ENCODE assay signal across 19 cellular contexts in genomic region chr3:162984752-162985151, GRCh38.
DNase-seq lines count a peak whose midpoint lies in the region; ATAC-seq, FAIRE-seq and TF ChIP-seq lines count a peak whose summit lies in the region.
"Had no signal": no experiment of that assay in that cellular context is flagged by ENCODE, and none has a peak within 500 bp of the region (broad histone marks: within the 10 kb centered on the region; RNA-seq: fewer than 3 reads in every experiment).

No MANE protein-coding gene starts in this region.

- H2AFZ ChIP-seq in PC-3 (ENCODE audit: low read length) (peak overlapping the region; percentile 24), H1 (ENCODE audit: low read length) (peak overlapping the region; percentile 67; the same call in 1 of the 2 replicates), neuronal stem cell (ENCODE audit: low read length) (peak overlapping the region; percentile 54)

- H3K23me2 ChIP-seq in H1 (ENCODE audit: low read depth, low read length), result no peaks in the 10 kb centered on the region

- H3K27me3 Mint-ChIP-seq in endothelial cell (ENCODE audit: unreplicated experiment), result no peaks in the 10 kb centered on the region
- H3K27me3 Mint-ChIP-seq: CD8-positive, alpha-beta memory T cell; T-helper 17 cell had no signal

- no peak overlapping the region for H2BK12ac ChIP-seq in H1 (ENCODE audit: low read depth, low read length)
- H2BK12ac ChIP-seq in neuronal stem cell (ENCODE audit: low read length), result no peak overlapping the region

- H3K27me3 ChIP-seq in PC-3 (ENCODE audit: low read length) (no peaks in the 10 kb centered on the region), H1 (replicated peaks in 1 of 4; ENCODE audit: control insufficient read depth in 3 of 4, extremely low read depth in 1 of 4, insufficient read depth in 3 of 4, low read length in 3 of 4) (no peaks in the 10 kb centered on the region), neuronal stem cell (ENCODE audit: control insufficient read depth in 3 of 3, insufficient read depth in 3 of 3, low read depth in 1 of 3, low read length in 3 of 3) (no peaks in the 10 kb centered on the region)
- H3K27me3 ChIP-seq: BLaER1 had no signal

- H2BK5ac ChIP-seq in H1 (ENCODE audit: low read depth, low read length) (no peak overlapping the region), neuronal stem cell (ENCODE audit: low read length) (no peak overlapping the region)

- POLR2A ChIA-PET in PC-3 (lab: Charles Lee; ENCODE audit: unreplicated experiment), result no interaction called here
- POLR2A ChIA-PET in H1 (lab: Charles Lee; ENCODE audit: partially characterized antibody), result no interaction called here

- H3K4ac ChIP-seq in H1 (replicated peaks; ENCODE audit: insufficient read length, low read depth, low read length), result no peak overlapping the region
- H3K4ac ChIP-seq in neuronal stem cell (ENCODE audit: low read length), result no peak overlapping the region

- H3K9ac ChIP-seq in PC-3 (ENCODE audit: low read length) (no peak overlapping the region), H1 (replicated peaks in 1 of 4; ENCODE audit: extremely low read depth in 1 of 4, low read depth in 3 of 4, low read length in 3 of 4) (no peak overlapping the region; a peak in 1 of 7 replicates), neuronal stem cell (ENCODE audit: low read depth, low read length, poor library complexity) (no peak overlapping the region)
- H3K9ac ChIP-seq: BLaER1 had no signal

- no peak overlapping the region for H3K4me3 ChIP-seq in PC-3 (ENCODE audit: low read length)
- H3K4me3 ChIP-seq in H1 (ENCODE audit: extremely low read depth in 1 of 4, insufficient read depth in 2 of 4, low read depth in 3 of 4, low read length in 4 of 4), result no peak overlapping the region
- H3K4me3 ChIP-seq in neuronal stem cell (ENCODE audit: low read length in 2 of 2), result no peak overlapping the region
- H3K4me3 ChIP-seq: BLaER1 had no signal

- H4K8ac ChIP-seq in H1 (ENCODE audit: extremely low read depth, insufficient read depth, low read length) (no peak overlapping the region), neuronal stem cell (ENCODE audit: low read depth, low read length) (no peak overlapping the region)

- H3F3A ChIP-seq in PC-3 (ENCODE audit: low read length, unreplicated experiment), result no peaks in the 10 kb centered on the region

- H3K36me3 Mint-ChIP-seq in endothelial cell (ENCODE audit: low read depth, unreplicated experiment), result no peaks in the 10 kb centered on the region
- H3K36me3 Mint-ChIP-seq: CD8-positive, alpha-beta memory T cell had no signal

- H3K27ac Mint-ChIP-seq in endothelial cell (ENCODE audit: unreplicated experiment), result no peak overlapping the region
- H3K27ac Mint-ChIP-seq: T-helper 17 cell had no signal

- H3K4me1 Mint-ChIP-seq in endothelial cell (ENCODE audit: unreplicated experiment), result no peaks in the 10 kb centered on the region
- H3K4me1 Mint-ChIP-seq: CD8-positive, alpha-beta memory T cell; T-helper 17 cell had no signal

- H3K79me1 ChIP-seq in H1 (ENCODE audit: low read depth, low read length) (no peaks in the 10 kb centered on the region), neuronal stem cell (ENCODE audit: low read depth, low read length) (no peaks in the 10 kb centered on the region)

- no peak for TF ChIP-seq RAD21 in H1 (IDR thresholded peaks at IDR 0.05 in 1 of 2, conservative IDR thresholded peaks at IDR 0.05 in 1 of 2; ENCODE audit: low read depth in 2 of 2, low read length in 2 of 2)

- intact Hi-C loops in PC-3 (cut with micrococcal nuclease), result no loop called here

- H3K27ac ChIP-seq in PC-3 (ENCODE audit: low read length), result no peak overlapping the region
- H3K27ac ChIP-seq in H1 (ENCODE audit: low read depth, low read length), result no peak overlapping the region
- no peak overlapping the region for H3K27ac ChIP-seq in neuronal stem cell (replicated peaks; ENCODE audit: low read length)
- H3K27ac ChIP-seq: BLaER1 had no signal

- ATAC-seq in PC-3 (no peak), HG02884 (IDR thresholded peaks at IDR 0.05; ENCODE audit: unreplicated experiment) (no peak), HG02852 (IDR thresholded peaks at IDR 0.05; ENCODE audit: unreplicated experiment) (no peak)
- ATAC-seq: Right ventricle myocardium inferior, SK-N-SH treated with all-trans-retinoic acid at 6 μM for 48 hours, T-helper 17 cell had no signal

- H3K9me3 ChIP-seq in PC-3 (ENCODE audit: low read length), result no peaks in the 10 kb centered on the region
- H3K9me3 ChIP-seq in H1 (ENCODE audit: insufficient read depth in 2 of 2, low read depth in 1 of 2, low read length in 1 of 2), result peaks cover 0 to 7% of the 10 kb centered on the region in 2 experiments; a peak in 2 of 4 replicates
- H3K9me3 ChIP-seq in neuronal stem cell (replicated peaks in 1 of 2; ENCODE audit: control insufficient read depth in 2 of 2, insufficient read depth in 1 of 2, low read depth in 1 of 2, low read length in 2 of 2), result no peaks in the 10 kb centered on the region
- H3K9me3 ChIP-seq: BLaER1 had no signal

- FAIRE-seq in H1 (lab: Jason Lieb, UNC), result no peak
- FAIRE-seq: GM19239 had no signal

- H3K18ac ChIP-seq in H1 (ENCODE audit: extremely low read depth, low read length) (no peak overlapping the region), neuronal stem cell (ENCODE audit: low read length) (no peak overlapping the region)

- CTCF ChIA-PET in PC-3 (lab: Charles Lee) (no interaction called here), H1 (lab: Charles Lee; ENCODE audit: partially characterized antibody) (interaction anchor here (1.5 kb wide), 1 partner anchor 14 kb away, joined by 3 read pairs; no protein-coding TSS in a partner anchor)

- H3K4me2 ChIP-seq in PC-3 (ENCODE audit: low read length) (no peak overlapping the region), H1 (ENCODE audit: insufficient read depth in 1 of 2, low read depth in 2 of 2, low read length in 2 of 2) (no peak overlapping the region), neuronal stem cell (ENCODE audit: insufficient read depth, low read length, poor library complexity, severe bottlenecking) (no peak overlapping the region)
- H3K4me2 ChIP-seq: BLaER1 had no signal

- 66% methylated on average over 4 of the region's 4 CpGs; no CpG with 5 or more reads in 1 of the 2 experiments for WGBS in H1 (ENCODE audit: extremely low coverage in 1 of 2, insufficient coverage in 1 of 2, insufficient read length in 1 of 2, insufficient replicate concordance in 2 of 2, low coverage in 1 of 2, low lambda C conversion rate in 2 of 2, missing lambda C conversion rate in 1 of 2), 2 experiments
- no CpG with 5 or more reads among the region's 4 CpGs for WGBS in neuronal stem cell (ENCODE audit: extremely low coverage in 2 of 2, insufficient read length in 2 of 2, insufficient replicate concordance in 1 of 2), 2 donors

- DNase-seq in H4 (ENCODE audit: low spot score), result peak; percentile 35
- no peak for DNase-seq in PC-3
- no peak for DNase-seq in H1 (ENCODE audit: low read depth in 1 of 2, low spot score in 2 of 2)
- DNase-seq in neuronal stem cell (ENCODE audit: low spot score), result no peak
- no peak for DNase-seq in endothelial cell (ENCODE audit: low spot score)
- DNase-seq: IMR-90; Kasumi-1; NCI-H1417; NCI-H2029; NCI-H524; NK-92 treated with Interleukin-12 subunit alpha and Interleukin-12 subunit beta, amount 100 ng/mL, for 24 hours; T-helper 17 cell had no signal

- H3K56ac ChIP-seq in H1 (replicated peaks; ENCODE audit: insufficient read length, low read depth, low read length), result no peak overlapping the region

- H4K5ac ChIP-seq in H1 (ENCODE audit: insufficient read length, low read depth, low read length), result no peak overlapping the region

- H2BK120ac ChIP-seq in H1 (replicated peaks; ENCODE audit: low read depth, low read length) (no peak overlapping the region), neuronal stem cell (ENCODE audit: low read depth, low read length) (no peak overlapping the region)

- H4K20me1 ChIP-seq in PC-3 (ENCODE audit: low read length), result no peaks in the 10 kb centered on the region
- H4K20me1 ChIP-seq in H1 (replicated peaks in 1 of 2; ENCODE audit: control insufficient read depth in 1 of 2, insufficient read depth in 2 of 2, low read length in 2 of 2), result no peaks in the 10 kb centered on the region
- H4K20me1 ChIP-seq: BLaER1 had no signal

- H3K23ac ChIP-seq in H1 (ENCODE audit: insufficient read length), result no peak overlapping the region
- H3K23ac ChIP-seq in neuronal stem cell (ENCODE audit: low read depth, low read length, poor library complexity), result no peak overlapping the region

- H2AK5ac ChIP-seq in H1 (ENCODE audit: low read depth, low read length), result no peak overlapping the region
- no peak overlapping the region for H2AK5ac ChIP-seq in neuronal stem cell (ENCODE audit: low read depth, low read length)

- BruUV-seq in PC-3 (replicated peaks; lab: Mats Ljungman, UMichigan), result no TSS peak

- H4K91ac ChIP-seq in H1 (replicated peaks; ENCODE audit: insufficient read length, low read length) (no peak overlapping the region), neuronal stem cell (ENCODE audit: low read depth, low read length, poor library complexity) (no peak overlapping the region)

- TF ChIP-seq CTCF in PC-3 (conservative IDR thresholded peaks at IDR 0.05; ENCODE audit: low read depth, low read length) (no peak), H1 (IDR thresholded peaks at IDR 0.05; ENCODE audit: control extremely low read depth in 1 of 3, insufficient read depth in 1 of 3, low read depth in 1 of 3, low read length in 3 of 3) (no peak), endothelial cell (IDR thresholded peaks at IDR 0.05; ENCODE audit: unreplicated experiment) (no peak)

- H3K79me2 ChIP-seq in PC-3 (ENCODE audit: low read length) (no peaks in the 10 kb centered on the region), H1 (ENCODE audit: control insufficient read depth in 1 of 2, insufficient read depth in 2 of 2, low read length in 2 of 2) (no peaks in the 10 kb centered on the region)

- H3K14ac ChIP-seq in H1 (ENCODE audit: insufficient read length) (no peak overlapping the region), neuronal stem cell (ENCODE audit: low read length) (no peak overlapping the region)

- no peak for TF ChIP-seq POLR2A in H1 (IDR thresholded peaks at IDR 0.05; ENCODE audit: control extremely low read depth in 1 of 2, low read depth in 2 of 2, low read length in 2 of 2)

- no peaks in the 10 kb centered on the region for H3K9me3 Mint-ChIP-seq in endothelial cell (ENCODE audit: unreplicated experiment)

- H3K4me3 Mint-ChIP-seq in endothelial cell (ENCODE audit: unreplicated experiment), result no peak overlapping the region
- H3K4me3 Mint-ChIP-seq: CD8-positive, alpha-beta memory T cell; T-helper 17 cell had no signal

- no peaks in the 10 kb centered on the region for H3K9me2 ChIP-seq in PC-3 (replicated peaks; ENCODE audit: low read length)

- no peaks in the 10 kb centered on the region for H3K4me1 ChIP-seq in PC-3 (ENCODE audit: insufficient read depth, low read length)
- H3K4me1 ChIP-seq in H1 (replicated peaks in 1 of 4; ENCODE audit: control insufficient read depth in 3 of 4, insufficient read depth in 4 of 4, low read length in 3 of 4), result no peaks in the 10 kb centered on the region
- H3K4me1 ChIP-seq in neuronal stem cell (ENCODE audit: control insufficient read depth in 2 of 2, insufficient read depth in 1 of 2, low read depth in 1 of 2, low read length in 2 of 2), result no peaks in the 10 kb centered on the region
- H3K4me1 ChIP-seq: BLaER1 had no signal

- H2BK15ac ChIP-seq in H1 (ENCODE audit: low read length), result no peak overlapping the region
- no peak overlapping the region for H2BK15ac ChIP-seq in neuronal stem cell (ENCODE audit: low read length)

- no peak overlapping the region; the same call in 1 of the 2 replicates for H2BK20ac ChIP-seq in H1 (ENCODE audit: low read length)

- no peaks in the 10 kb centered on the region for H3K36me3 ChIP-seq in PC-3 (ENCODE audit: low read depth, low read length)
- peaks cover 0 to 6% (median 0%) of the 10 kb centered on the region in 4 experiments; a peak in 1 of 8 replicates for H3K36me3 ChIP-seq in H1 (ENCODE audit: control insufficient read depth in 2 of 4, insufficient read depth in 4 of 4, low read length in 3 of 4)
- no peaks in the 10 kb centered on the region for H3K36me3 ChIP-seq in neuronal stem cell (replicated peaks in 1 of 2; ENCODE audit: control insufficient read depth in 2 of 2, insufficient read depth in 2 of 2, low read length in 2 of 2)
- H3K36me3 ChIP-seq: BLaER1 had no signal

- TF ChIP-seq EP300 in H1 (IDR thresholded peaks at IDR 0.05; ENCODE audit: borderline replicate concordance in 1 of 2, low read depth in 2 of 2, low read length in 2 of 2), result no peak
